Comparison of ENCODE assay signal across 9 cellular contexts in the genomic region with DNA sequence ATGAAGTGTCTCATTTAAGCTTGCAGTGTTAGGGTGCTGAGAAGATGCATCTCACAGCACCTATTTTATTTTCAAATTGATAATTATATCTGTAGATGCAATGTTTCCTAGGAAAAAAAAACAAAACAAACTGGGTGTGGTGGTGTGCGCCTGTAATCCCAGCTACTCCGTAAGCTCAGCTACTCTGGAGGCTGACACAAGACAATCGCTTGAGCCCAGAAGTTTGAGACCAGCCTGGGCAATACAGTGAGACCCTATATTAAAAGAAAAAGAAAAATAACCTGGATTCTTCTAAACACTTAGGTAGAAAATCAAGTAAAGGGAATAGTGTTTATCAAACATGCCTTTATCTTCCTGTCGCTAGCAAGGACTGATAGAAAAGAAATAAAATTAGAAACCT. TPM values are rescaled to one million over a fixed set of nuclear protein-coding genes. Genes with fewer than 3 reads are reported as not detected.
DNase-seq lines count a peak whose midpoint lies in the region; ATAC-seq and TF ChIP-seq lines count a peak whose summit lies in the region.
"Had no signal": no experiment of that assay in that cellular context is flagged by ENCODE, and none has a peak within 500 bp of the region (broad histone marks: within the 10 kb centered on the region; RNA-seq: fewer than 3 reads in every experiment).

No MANE protein-coding gene starts in this region.

- H3K27ac ChIP-seq in A673 (ENCODE audit: low read depth, low read length, poor library complexity, severe bottlenecking): no peak overlapping the region
- H3K27ac ChIP-seq in HUES6 (ENCODE audit: low read depth, low read length): no peak overlapping the region
- H3K27ac ChIP-seq in muscle layer of duodenum (ENCODE audit: low read length): no peak overlapping the region

- no peaks in the 10 kb centered on the region for H3K27me3 ChIP-seq in A673 (replicated peaks; ENCODE audit: insufficient read depth, low read depth, low read length, poor library complexity)
- H3K27me3 ChIP-seq in HUES6 (ENCODE audit: control insufficient read depth, insufficient read depth, low read length): no peaks in the 10 kb centered on the region
- no peaks in the 10 kb centered on the region for H3K27me3 ChIP-seq in muscle layer of duodenum (ENCODE audit: low read depth, low read length)

- no peak for ATAC-seq in HG03354 (IDR thresholded peaks at IDR 0.05; ENCODE audit: poor library complexity, severe bottlenecking, unreplicated experiment)

- no peak overlapping the region for H3K9ac ChIP-seq in HUES6 (ENCODE audit: low read length)

- H3K4me3 ChIP-seq in A673 (ENCODE audit: low read depth, low read length, poor library complexity, severe bottlenecking): peak overlapping the region; percentile 85
- H3K4me3 ChIP-seq in HUES6 (ENCODE audit: low read depth, low read length): peak overlapping the region; percentile 77
- peak overlapping the region; percentile 76 to 98 for H3K4me3 ChIP-seq in muscle layer of duodenum (ENCODE audit: low read depth in 1 of 2, low read length in 2 of 2)

- intact Hi-C loops in A673 (cut with micrococcal nuclease; ENCODE audit: unreplicated experiment): loop anchor here (5.0 kb wide), 1 partner anchor 501 kb away; no protein-coding TSS in a partner anchor

- peaks cover 10% of the 10 kb centered on the region for H3K4me1 ChIP-seq in A673 (ENCODE audit: insufficient read depth, low read length, poor library complexity, severe bottlenecking)
- peaks cover 21% of the 10 kb centered on the region for H3K4me1 ChIP-seq in HUES6 (ENCODE audit: control insufficient read depth, insufficient read depth, low read length)
- H3K4me1 ChIP-seq in muscle layer of duodenum (ENCODE audit: control insufficient read depth in 1 of 2, insufficient read depth in 2 of 2, low read length in 2 of 2): peaks cover 16 to 36% of the 10 kb centered on the region in 2 donors

- no TSS peak for BruUV-seq in A673 (replicated peaks; lab: Mats Ljungman, UMichigan)

- POLR2A ChIA-PET in A673 (lab: Charles Lee; ENCODE audit: low non-redundant PET): no interaction called here

- H3K9me3 ChIP-seq in A673 (ENCODE audit: low read depth, low read length, poor library complexity, severe bottlenecking): no peaks in the 10 kb centered on the region
- H3K9me3 ChIP-seq in HUES6 (ENCODE audit: control insufficient read depth, insufficient read depth, low read depth, low read length): no peaks in the 10 kb centered on the region
- H3K9me3 ChIP-seq in muscle layer of duodenum (ENCODE audit: control insufficient read depth in 1 of 2, low read length in 2 of 2): no peaks in the 10 kb centered on the region

- DNase-seq in A673 (ENCODE audit: low spot score): no peak
- peak; percentile 40 for DNase-seq in cerebellar cortex (ENCODE audit: low spot score)
- no peak for DNase-seq in stimulated activated CD4-positive, alpha-beta T cell treated with anti-CD3 and anti-CD28 coated beads, Interleukin-12 subunit alpha, Interleukin-12 subunit beta, amount 100 ng/mL, for 4 hours
- DNase-seq in D341Med (ENCODE audit: low spot score): no peak
- DNase-seq in stimulated activated CD4-positive, alpha-beta T cell treated with anti-CD3 and anti-CD28 coated beads, Interleukin-4, amount 100 ng/mL, for 24 hours: no peak
- DNase-seq: NCI-H1436 had no signal

- H3K36me3 ChIP-seq in A673 (ENCODE audit: insufficient read depth, low read length, poor library complexity, severe bottlenecking) (no peaks in the 10 kb centered on the region), HUES6 (ENCODE audit: control insufficient read depth, insufficient read depth, low read length) (no peaks in the 10 kb centered on the region), muscle layer of duodenum (ENCODE audit: control insufficient read depth in 1 of 2, insufficient read depth in 2 of 2, low read length in 2 of 2) (no peaks in the 10 kb centered on the region)

- no peak for TF ChIP-seq CTCF in A673 (conservative IDR thresholded peaks at IDR 0.05; ENCODE audit: low read depth, low read length)

- CTCF ChIA-PET in A673 (lab: Charles Lee): no interaction called here

RNA-seq across cellular contexts. Expression of gene MINDY2, which starts 1.9 kb away (rescaled TPM):
- total RNA-seq in A673 (2021): 13.0 and 14.1 TPM in 2 replicates

RNA-seq across cellular contexts. Expression of gene ADAM10, which starts 23.5 kb away (rescaled TPM):
- total RNA-seq in A673 (2021): 116 and 130 TPM in 2 replicates
